In genomic region chr11:249062-249461, GRCh38 we compare ENCODE assay signal across 18 cellular contexts. TPM values are rescaled to one million over a fixed set of nuclear protein-coding genes. Genes with fewer than 3 reads are reported as not detected.
"Had no signal": no experiment of that assay in that cellular context is flagged by ENCODE, and none has a peak within 500 bp of the region (broad histone marks: within the 10 kb centered on the region; RNA-seq: fewer than 3 reads in every experiment).

No MANE protein-coding gene starts in this region.

- H3K4me1 ChIP-seq: foreskin keratinocyte, upper lobe of right lung had no signal

- ATAC-seq: foreskin keratinocyte; left ventricle myocardium superior; mucosa of descending colon; naive thymus-derived CD8-positive, alpha-beta T cell; stimulated activated naive B cell treated with anti-CD40 and anti-IgM and Interleukin-4, amounts not matched to agents 10 μg/mL and 1 μg/mL and 100 μg/mL, for 72 hours; upper lobe of right lung had no signal

- H3K9me3 ChIP-seq: mucosa of descending colon, neutrophil, upper lobe of right lung had no signal

- H3K9me3 Mint-ChIP-seq: activated B cell treated with CpG ODN at 0.5 μM for 24 hours; dendritic cell treated with granulocyte-macrophage colony-stimulating factor and Interleukin-4, amounts not matched to agents 40 ng/mL and 50 ng/mL, for 4 days; memory B cell; naive thymus-derived CD8-positive, alpha-beta T cell; stimulated activated naive B cell treated with anti-CD40 and anti-IgM and Interleukin-4, amounts not matched to agents 10 μg/mL and 1 μg/mL and 100 μg/mL, for 72 hours had no signal

- H3K4me3 ChIP-seq: mucosa of descending colon, upper lobe of right lung had no signal

- H3K4me3 Mint-ChIP-seq: activated B cell treated with CpG ODN at 0.5 μM for 24 hours; activated naive CD8-positive, alpha-beta T cell; dendritic cell treated with granulocyte-macrophage colony-stimulating factor and Interleukin-4, amounts not matched to agents 40 ng/mL and 50 ng/mL, for 4 days; memory B cell; naive thymus-derived CD8-positive, alpha-beta T cell; stimulated activated naive B cell treated with anti-CD40 and anti-IgM and Interleukin-4, amounts not matched to agents 10 μg/mL and 1 μg/mL and 100 μg/mL, for 72 hours had no signal

- DNase-seq: activated B cell treated with CpG ODN at 0.5 μM for 24 hours; activated CD4-positive, alpha-beta T cell treated with anti-CD3 and anti-CD28 coated beads, Interleukin-2, amount 50 U/mL, for 1 hour; aorta; effector memory CD4-positive, alpha-beta T cell; foreskin keratinocyte; left ventricle myocardium superior; mucosa of descending colon; naive thymus-derived CD8-positive, alpha-beta T cell; stimulated activated CD4-positive, alpha-beta T cell treated with anti-CD3 and anti-CD28 coated beads, Interleukin-2, amount 100 ng/mL, for 24 hours; stimulated activated naive B cell treated with anti-CD40 and anti-IgM and Interleukin-4, amounts not matched to agents 10 μg/mL and 1 μg/mL and 100 μg/mL, for 72 hours; upper lobe of right lung had no signal

- H3K27ac Mint-ChIP-seq: activated B cell treated with CpG ODN at 0.5 μM for 24 hours; activated naive CD8-positive, alpha-beta T cell; dendritic cell treated with granulocyte-macrophage colony-stimulating factor and Interleukin-4, amounts not matched to agents 40 ng/mL and 50 ng/mL, for 4 days; memory B cell; stimulated activated naive B cell treated with anti-CD40 and anti-IgM and Interleukin-4, amounts not matched to agents 10 μg/mL and 1 μg/mL and 100 μg/mL, for 72 hours had no signal

- H3K27ac ChIP-seq: foreskin keratinocyte, neutrophil, upper lobe of right lung had no signal

- H3K27me3 Mint-ChIP-seq: activated B cell treated with CpG ODN at 0.5 μM for 24 hours; activated naive CD8-positive, alpha-beta T cell; dendritic cell treated with granulocyte-macrophage colony-stimulating factor and Interleukin-4, amounts not matched to agents 40 ng/mL and 50 ng/mL, for 4 days; memory B cell; naive thymus-derived CD8-positive, alpha-beta T cell; stimulated activated naive B cell treated with anti-CD40 and anti-IgM and Interleukin-4, amounts not matched to agents 10 μg/mL and 1 μg/mL and 100 μg/mL, for 72 hours had no signal

- H3K27me3 ChIP-seq: foreskin keratinocyte, neutrophil, upper lobe of right lung had no signal

RNA-seq across cellular contexts. Expression of gene NLRP6, which starts 29.1 kb away (rescaled TPM):
- total RNA-seq: foreskin keratinocyte, kidney epithelial cell, renal cortical epithelial cell, temporal lobe had no signal
- polyA plus RNA-seq: foreskin keratinocyte had no signal
